In genomic region chr14:39367387-39367751, GRCh38 we compare ENCODE assay signal across 23 cellular contexts.
DNase-seq lines count a peak whose midpoint lies in the region; ATAC-seq, FAIRE-seq and TF ChIP-seq lines count a peak whose summit lies in the region.
"Had no signal": no experiment of that assay in that cellular context is flagged by ENCODE, and none has a peak within 500 bp of the region (broad histone marks: within the 10 kb centered on the region; RNA-seq: fewer than 3 reads in every experiment).

No MANE protein-coding gene starts in this region.

- H3K27ac Mint-ChIP-seq in immature natural killer cell, result peak overlapping the region in 2 of 6 donors; percentile 44 to 53

- no peaks in the 10 kb centered on the region for H3K9me3 ChIP-seq in HEK293 (ENCODE audit: control insufficient read depth, insufficient read depth, low read depth, low read length)
- no peaks in the 10 kb centered on the region for H3K9me3 ChIP-seq in K562 (replicated peaks; ENCODE audit: control insufficient read depth, insufficient read depth, low read depth, low read length)
- H3K9me3 ChIP-seq in trophoblast cell (ENCODE audit: insufficient read depth, low read depth, low read length), result no peaks in the 10 kb centered on the region
- H3K9me3 ChIP-seq: neutrophil, testis had no signal

- no peaks in the 10 kb centered on the region for H3K9me1 ChIP-seq in K562 (ENCODE audit: control insufficient read depth, insufficient read depth, low read length)

- WGBS in K562 (ENCODE audit: insufficient coverage, low coverage, missing lambda C conversion rate), result 20% methylated on average over 1 of the region's 2 CpGs
- WGBS in trophoblast cell (ENCODE audit: extremely low coverage, insufficient coverage, insufficient read length), result no CpG with 5 or more reads among the region's 2 CpGs

- peaks cover 4% of the 10 kb centered on the region for H3K79me1 ChIP-seq in trophoblast cell (ENCODE audit: low read length)

- no peak overlapping the region for H2BK120ac ChIP-seq in trophoblast cell (ENCODE audit: insufficient read depth, low read length, poor library complexity)

- peak overlapping the region; percentile 42 for H3K14ac ChIP-seq in trophoblast cell (ENCODE audit: low read length)

- in situ Hi-C loops in K562 (cut with MboI), result loop anchor here (10.0 kb wide), 1 partner anchor 253 kb away; the partner anchor contains the start of gene GEMIN2

- no peak overlapping the region for H4K12ac ChIP-seq in trophoblast cell (ENCODE audit: low read depth, low read length)

- peaks cover 17 to 49% (median 34%) of the 10 kb centered on the region in 3 donors for H3K36me3 Mint-ChIP-seq in immature natural killer cell

- peaks cover 18 to 53% of the 10 kb centered on the region in 2 donors for H3K4me1 Mint-ChIP-seq in immature natural killer cell

- no peak overlapping the region for H4K91ac ChIP-seq in trophoblast cell (ENCODE audit: low read depth, low read length)

- H3K23ac ChIP-seq in trophoblast cell (ENCODE audit: low read length), result no peak overlapping the region

- H3K4me3 ChIP-seq in HEK293 (ENCODE audit: low read depth, low read length) (no peak overlapping the region), K562 (no peak overlapping the region), trophoblast cell (ENCODE audit: low read depth, low read length) (no peak overlapping the region)
- H3K4me3 ChIP-seq: esophagus squamous epithelium, testis had no signal

- H2BK5ac ChIP-seq in trophoblast cell (ENCODE audit: low read depth, low read length, poor library complexity), result no peak overlapping the region

- no peak overlapping the region for H2AK5ac ChIP-seq in trophoblast cell (ENCODE audit: low read length)

- peak overlapping the region; percentile 36 for H2BK12ac ChIP-seq in trophoblast cell (ENCODE audit: low read length)

- TF ChIP-seq CTCF in HEK293 (tag by site-specific recombination; IDR thresholded peaks at IDR 0.05) (no peak), K562 (IDR thresholded peaks at IDR 0.05 in 2 of 3, conservative IDR thresholded peaks at IDR 0.05 in 1 of 3; ENCODE audit: insufficient read depth in 2 of 3, low read depth in 1 of 3, low read length in 3 of 3) (no peak)

- no peak for TF ChIP-seq EP300 in K562 (IDR thresholded peaks at IDR 0.05; ENCODE audit: low read length)

- H3K4ac ChIP-seq in trophoblast cell (ENCODE audit: low read depth, low read length), result no peak overlapping the region

- BruUV-seq in K562 (replicated peaks; lab: Mats Ljungman, UMichigan), result no TSS peak

- H3K27me3 ChIP-seq in K562 (ENCODE audit: control insufficient read depth in 2 of 2, insufficient read depth in 2 of 2, low read length in 2 of 2) (no peaks in the 10 kb centered on the region), trophoblast cell (ENCODE audit: insufficient read depth, low read length) (no peaks in the 10 kb centered on the region)
- H3K27me3 ChIP-seq: esophagus squamous epithelium, neutrophil, testis had no signal

- H3K4me1 ChIP-seq in HEK293 (ENCODE audit: control insufficient read depth, insufficient read depth, low read length) (no peaks in the 10 kb centered on the region), K562 (replicated peaks in 1 of 2; ENCODE audit: control insufficient read depth in 2 of 2, insufficient read depth in 2 of 2, low read length in 2 of 2) (no peaks in the 10 kb centered on the region; a peak in 1 of 5 replicates), trophoblast cell (ENCODE audit: control insufficient read depth in 1 of 2, insufficient read depth in 2 of 2, low read length in 2 of 2) (peaks cover 7 to 8% of the 10 kb centered on the region in 2 experiments)
- H3K4me1 ChIP-seq: testis had no signal

- H2AFZ ChIP-seq in K562 (ENCODE audit: low read depth, low read length), result no peak overlapping the region
- peak overlapping the region; percentile 32 for H2AFZ ChIP-seq in trophoblast cell (ENCODE audit: insufficient read depth, low read length, poor library complexity)

- peak overlapping the region; percentile 61 for H3K18ac ChIP-seq in trophoblast cell (ENCODE audit: low read length)

- DNase-seq in K562 (ENCODE audit: extremely low read depth in 1 of 4, low spot score in 3 of 4), result no peak
- DNase-seq in iPS DF 19.7 (ENCODE audit: low read depth, low spot score), result peak; percentile 40
- no peak for DNase-seq in trophoblast cell
- no peak for DNase-seq in immature natural killer cell
- no peak for DNase-seq in H4 (ENCODE audit: low spot score)
- DNase-seq: activated naive CD4-positive, alpha-beta T cell treated with anti-CD3 and anti-CD28 coated beads, Interleukin-2, amount 50 U/mL, for 16 hours; activated T-cell treated with anti-CD3 and anti-CD28 coated beads, Interleukin-2, amount 50 U/mL, for 4 hours; CD8-positive, alpha-beta memory T cell; effector memory CD4-positive, alpha-beta T cell; esophagus squamous epithelium; GDM1; NCI-H1694; NCI-H2171 treated with DMSO at 0.1 percent for 48 hours; NCI-H524 treated with DMSO at 0.1 percent for 48 hours; stimulated activated CD4-positive, alpha-beta T cell treated with anti-CD3 and anti-CD28 coated beads, Interleukin-2, amount 100 ng/mL, for 48 hours; stimulated activated naive CD4-positive, alpha-beta T cell; testis had no signal

- H3K36me3 ChIP-seq in HEK293 (ENCODE audit: control insufficient read depth in 2 of 2, insufficient read depth in 1 of 2, low read length in 2 of 2), result no peaks in the 10 kb centered on the region
- no peaks in the 10 kb centered on the region for H3K36me3 ChIP-seq in K562 (ENCODE audit: control insufficient read depth, insufficient read depth, low read length)
- H3K36me3 ChIP-seq in trophoblast cell (ENCODE audit: control insufficient read depth in 1 of 2, insufficient read depth in 2 of 2, low read length in 2 of 2), result peaks cover 3% of the 10 kb centered on the region in 2 experiments

- H3K27me3 Mint-ChIP-seq in immature natural killer cell (ENCODE audit: low read depth in 3 of 3), result peaks cover 0 to 2% (median 0%) of the 10 kb centered on the region in 3 donors
- H3K27me3 Mint-ChIP-seq: CD8-positive, alpha-beta memory T cell had no signal

- H4K20me1 ChIP-seq in K562 (replicated peaks; ENCODE audit: control insufficient read depth, insufficient read depth, low read length), result no peaks in the 10 kb centered on the region

- no peak overlapping the region for H3K4me3 Mint-ChIP-seq in immature natural killer cell
- H3K4me3 Mint-ChIP-seq: activated T-cell treated with anti-CD3 and anti-CD28 coated beads, Interleukin-2, amount 50 U/mL, for 4 hours; CD8-positive, alpha-beta memory T cell had no signal

- POLR2A ChIA-PET in HEK293 (lab: Yijun Ruan, JAX), result interaction anchor here (0.6 kb wide), 1 partner anchor 264 kb away, joined by 4 read pairs; no protein-coding TSS in a partner anchor
- POLR2A ChIA-PET in K562 (lab: Yijun Ruan, JAX), result interaction anchor here (0.6 kb wide), 2 partner anchors 15 to 182 kb away, joined by 3 to 5 read pairs; no protein-coding TSS in a partner anchor

- no peak overlapping the region for H3K4me2 ChIP-seq in K562 (ENCODE audit: insufficient read depth, low read length)
- H3K4me2 ChIP-seq in trophoblast cell (ENCODE audit: low read length), result no peak overlapping the region
- H3K4me2 ChIP-seq: KMS-11 had no signal

- no peak overlapping the region for H3K9ac ChIP-seq in K562 (ENCODE audit: insufficient read depth in 1 of 2, low read depth in 2 of 2, low read length in 2 of 2)
- H3K9ac ChIP-seq in trophoblast cell (ENCODE audit: low read length), result no peak overlapping the region
- H3K9ac ChIP-seq: KMS-11 had no signal

- peak; percentile 63 for ATAC-seq in K562
- ATAC-seq in HG02870 (IDR thresholded peaks at IDR 0.05; ENCODE audit: unreplicated experiment), result no peak
- ATAC-seq: activated CD4-positive, CD25-positive, alpha-beta regulatory T cell treated with anti-CD3 and anti-CD28 coated beads, Interleukin-2, amount 50 U/mL, for 24 hours; activated T-cell treated with anti-CD3 and anti-CD28 coated beads, Interleukin-2, amount 50 U/mL, for 4 hours had no signal

- TF ChIP-seq RAD21 in K562 (CRISPR knock-in tag; conservative IDR thresholded peaks at IDR 0.05 in 1 of 2, IDR thresholded peaks at IDR 0.05 in 1 of 2), result no peak

- H3K27ac ChIP-seq in HEK293 (ENCODE audit: extremely low read depth, low read depth, low read length) (no peak overlapping the region), K562 (ENCODE audit: extremely low read depth, low read depth, low read length) (no peak overlapping the region), trophoblast cell (ENCODE audit: low read depth, low read length) (no peak overlapping the region)
- H3K27ac ChIP-seq: esophagus squamous epithelium, KMS-11, neutrophil, testis had no signal

- H4K8ac ChIP-seq in trophoblast cell (ENCODE audit: low read depth, low read length), result no peak overlapping the region

- no peak for FAIRE-seq in K562 (lab: Jason Lieb, UNC)
- FAIRE-seq: GM18507 had no signal

- peaks cover 0 to 24% (median 19%) of the 10 kb centered on the region in 6 donors for H3K9me3 Mint-ChIP-seq in immature natural killer cell

- H3K79me2 ChIP-seq in K562 (ENCODE audit: control insufficient read depth, insufficient read depth, low read length), result no peaks in the 10 kb centered on the region
- H3K79me2 ChIP-seq in trophoblast cell (ENCODE audit: control insufficient read depth, insufficient read depth, low read length, poor library complexity), result no peaks in the 10 kb centered on the region

- CTCF ChIA-PET in HEK293 (lab: Yijun Ruan, JAX), result interaction anchor here (0.7 to 2.3 kb wide), 3 partner anchors 136 to 261 kb away, joined by 3 to 11 read pairs (median 4); no protein-coding TSS in a partner anchor
- CTCF ChIA-PET in K562 (lab: Yijun Ruan, JAX; ENCODE audit: low intra/inter-chr PET ratio), result interaction anchor here (1.6 to 2.1 kb wide), 2 partner anchors 135 to 260 kb away, joined by 9 to 11 read pairs; no protein-coding TSS in a partner anchor

- TF ChIP-seq POLR2A in K562 (conservative IDR thresholded peaks at IDR 0.05), result no peak

- intact Hi-C loops in K562 (cut with micrococcal nuclease), result loop anchor here (5.0 kb wide), 1 partner anchor 260 kb away; no protein-coding TSS in a partner anchor

TF ChIP-seq in HEK293, 187 proteins besides CTCF, POLR2A, EP300 and RAD21:
- TF ChIP-seq ZNF394 (tag by site-specific recombination; IDR thresholded peaks at IDR 0.05; ENCODE audit: borderline replicate concordance) (no peak), ZSCAN16 (tag by site-specific recombination; IDR thresholded peaks at IDR 0.05) (no peak), ZIC2 (tag by site-specific recombination; IDR thresholded peaks at IDR 0.05) (peak; percentile 61)
